2 cellular contexts compared by ENCODE assay signal in the genomic region with DNA sequence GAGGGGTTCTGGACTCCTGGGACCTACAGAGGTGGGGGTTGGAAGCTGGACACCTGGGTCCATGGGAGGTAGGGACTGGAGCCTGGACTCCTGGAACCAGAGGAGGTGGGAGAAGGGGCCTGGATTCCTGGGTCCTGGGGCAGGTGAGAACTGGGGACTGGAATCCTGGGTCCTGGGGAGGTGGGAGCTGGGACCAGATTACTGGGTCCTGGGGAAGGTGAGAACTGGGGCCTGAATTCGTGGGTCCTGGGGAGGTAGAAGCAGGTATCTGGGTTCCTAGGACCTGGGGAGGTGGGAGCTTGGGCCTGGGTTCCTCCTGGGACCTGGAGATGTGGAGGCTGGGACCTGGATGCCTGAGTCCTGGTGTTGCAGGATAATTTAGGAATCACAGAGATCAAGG.
TF ChIP-seq lines count a peak whose summit lies in the region.

No MANE protein-coding gene starts in this region.

TF ChIP-seq in GM23338, 12 proteins besides CTCF, POLR2A, EP300 and RAD21 (continues in another document):
- no peak for TF ChIP-seq EZH2phosphoT487 (IDR thresholded peaks at IDR 0.05; ENCODE audit: unreplicated experiment)
- no peak for TF ChIP-seq CREB1 (CRISPR knock-in tag; IDR thresholded peaks at IDR 0.05; ENCODE audit: low read depth)
- TF ChIP-seq STAT1 (IDR thresholded peaks at IDR 0.05; ENCODE audit: unreplicated experiment) = no peak
- TF ChIP-seq, protein P1, sequence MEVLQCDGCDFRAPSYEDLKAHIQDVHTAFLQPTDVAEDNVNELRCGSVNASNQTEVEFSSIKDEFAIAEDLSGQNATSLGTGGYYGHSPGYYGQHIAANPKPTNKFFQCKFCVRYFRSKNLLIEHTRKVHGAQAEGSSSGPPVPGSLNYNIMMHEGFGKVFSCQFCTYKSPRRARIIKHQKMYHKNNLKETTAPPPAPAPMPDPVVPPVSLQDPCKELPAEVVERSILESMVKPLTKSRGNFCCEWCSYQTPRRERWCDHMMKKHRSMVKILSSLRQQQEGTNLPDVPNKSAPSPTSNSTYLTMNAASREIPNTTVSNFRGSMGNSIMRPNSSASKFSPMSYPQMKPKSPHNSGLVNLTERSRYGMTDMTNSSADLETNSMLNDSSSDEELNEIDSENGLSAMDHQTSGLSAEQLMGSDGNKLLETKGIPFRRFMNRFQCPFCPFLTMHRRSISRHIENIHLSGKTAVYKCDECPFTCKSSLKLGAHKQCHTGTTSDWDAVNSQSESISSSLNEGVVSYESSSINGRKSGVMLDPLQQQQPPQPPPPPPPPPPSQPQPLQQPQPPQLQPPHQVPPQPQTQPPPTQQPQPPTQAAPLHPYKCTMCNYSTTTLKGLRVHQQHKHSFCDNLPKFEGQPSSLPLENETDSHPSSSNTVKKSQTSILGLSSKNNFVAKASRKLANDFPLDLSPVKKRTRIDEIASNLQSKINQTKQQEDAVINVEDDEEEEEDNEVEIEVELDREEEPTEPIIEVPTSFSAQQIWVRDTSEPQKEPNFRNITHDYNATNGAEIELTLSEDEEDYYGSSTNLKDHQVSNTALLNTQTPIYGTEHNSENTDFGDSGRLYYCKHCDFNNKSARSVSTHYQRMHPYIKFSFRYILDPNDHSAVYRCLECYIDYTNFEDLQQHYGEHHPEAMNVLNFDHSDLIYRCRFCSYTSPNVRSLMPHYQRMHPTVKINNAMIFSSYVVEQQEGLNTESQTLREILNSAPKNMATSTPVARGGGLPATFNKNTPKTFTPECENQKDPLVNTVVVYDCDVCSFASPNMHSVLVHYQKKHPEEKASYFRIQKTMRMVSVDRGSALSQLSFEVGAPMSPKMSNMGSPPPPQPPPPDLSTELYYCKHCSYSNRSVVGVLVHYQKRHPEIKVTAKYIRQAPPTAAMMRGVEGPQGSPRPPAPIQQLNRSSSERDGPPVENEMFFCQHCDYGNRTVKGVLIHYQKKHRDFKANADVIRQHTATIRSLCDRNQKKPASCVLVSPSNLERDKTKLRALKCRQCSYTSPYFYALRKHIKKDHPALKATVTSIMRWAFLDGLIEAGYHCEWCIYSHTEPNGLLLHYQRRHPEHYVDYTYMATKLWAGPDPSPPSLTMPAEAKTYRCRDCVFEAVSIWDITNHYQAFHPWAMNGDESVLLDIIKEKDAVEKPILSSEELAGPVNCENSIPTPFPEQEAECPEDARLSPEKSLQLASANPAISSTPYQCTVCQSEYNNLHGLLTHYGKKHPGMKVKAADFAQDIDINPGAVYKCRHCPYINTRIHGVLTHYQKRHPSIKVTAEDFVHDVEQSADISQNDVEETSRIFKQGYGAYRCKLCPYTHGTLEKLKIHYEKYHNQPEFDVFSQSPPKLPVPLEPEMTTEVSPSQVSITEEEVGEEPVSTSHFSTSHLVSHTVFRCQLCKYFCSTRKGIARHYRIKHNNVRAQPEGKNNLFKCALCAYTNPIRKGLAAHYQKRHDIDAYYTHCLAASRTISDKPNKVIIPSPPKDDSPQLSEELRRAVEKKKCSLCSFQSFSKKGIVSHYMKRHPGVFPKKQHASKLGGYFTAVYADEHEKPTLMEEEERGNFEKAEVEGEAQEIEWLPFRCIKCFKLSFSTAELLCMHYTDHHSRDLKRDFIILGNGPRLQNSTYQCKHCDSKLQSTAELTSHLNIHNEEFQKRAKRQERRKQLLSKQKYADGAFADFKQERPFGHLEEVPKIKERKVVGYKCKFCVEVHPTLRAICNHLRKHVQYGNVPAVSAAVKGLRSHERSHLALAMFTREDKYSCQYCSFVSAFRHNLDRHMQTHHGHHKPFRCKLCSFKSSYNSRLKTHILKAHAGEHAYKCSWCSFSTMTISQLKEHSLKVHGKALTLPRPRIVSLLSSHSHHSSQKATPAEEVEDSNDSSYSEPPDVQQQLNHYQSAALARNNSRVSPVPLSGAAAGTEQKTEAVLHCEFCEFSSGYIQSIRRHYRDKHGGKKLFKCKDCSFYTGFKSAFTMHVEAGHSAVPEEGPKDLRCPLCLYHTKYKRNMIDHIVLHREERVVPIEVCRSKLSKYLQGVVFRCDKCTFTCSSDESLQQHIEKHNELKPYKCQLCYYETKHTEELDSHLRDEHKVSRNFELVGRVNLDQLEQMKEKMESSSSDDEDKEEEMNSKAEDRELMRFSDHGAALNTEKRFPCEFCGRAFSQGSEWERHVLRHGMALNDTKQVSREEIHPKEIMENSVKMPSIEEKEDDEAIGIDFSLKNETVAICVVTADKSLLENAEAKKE (CRISPR knock-in tag; IDR thresholded peaks at IDR 0.05) = no peak
- TF ChIP-seq ZNF114 (CRISPR knock-in tag; IDR thresholded peaks at IDR 0.05) = no peak
- TF ChIP-seq, protein P2, sequence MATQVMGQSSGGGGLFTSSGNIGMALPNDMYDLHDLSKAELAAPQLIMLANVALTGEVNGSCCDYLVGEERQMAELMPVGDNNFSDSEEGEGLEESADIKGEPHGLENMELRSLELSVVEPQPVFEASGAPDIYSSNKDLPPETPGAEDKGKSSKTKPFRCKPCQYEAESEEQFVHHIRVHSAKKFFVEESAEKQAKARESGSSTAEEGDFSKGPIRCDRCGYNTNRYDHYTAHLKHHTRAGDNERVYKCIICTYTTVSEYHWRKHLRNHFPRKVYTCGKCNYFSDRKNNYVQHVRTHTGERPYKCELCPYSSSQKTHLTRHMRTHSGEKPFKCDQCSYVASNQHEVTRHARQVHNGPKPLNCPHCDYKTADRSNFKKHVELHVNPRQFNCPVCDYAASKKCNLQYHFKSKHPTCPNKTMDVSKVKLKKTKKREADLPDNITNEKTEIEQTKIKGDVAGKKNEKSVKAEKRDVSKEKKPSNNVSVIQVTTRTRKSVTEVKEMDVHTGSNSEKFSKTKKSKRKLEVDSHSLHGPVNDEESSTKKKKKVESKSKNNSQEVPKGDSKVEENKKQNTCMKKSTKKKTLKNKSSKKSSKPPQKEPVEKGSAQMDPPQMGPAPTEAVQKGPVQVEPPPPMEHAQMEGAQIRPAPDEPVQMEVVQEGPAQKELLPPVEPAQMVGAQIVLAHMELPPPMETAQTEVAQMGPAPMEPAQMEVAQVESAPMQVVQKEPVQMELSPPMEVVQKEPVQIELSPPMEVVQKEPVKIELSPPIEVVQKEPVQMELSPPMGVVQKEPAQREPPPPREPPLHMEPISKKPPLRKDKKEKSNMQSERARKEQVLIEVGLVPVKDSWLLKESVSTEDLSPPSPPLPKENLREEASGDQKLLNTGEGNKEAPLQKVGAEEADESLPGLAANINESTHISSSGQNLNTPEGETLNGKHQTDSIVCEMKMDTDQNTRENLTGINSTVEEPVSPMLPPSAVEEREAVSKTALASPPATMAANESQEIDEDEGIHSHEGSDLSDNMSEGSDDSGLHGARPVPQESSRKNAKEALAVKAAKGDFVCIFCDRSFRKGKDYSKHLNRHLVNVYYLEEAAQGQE (IDR thresholded peaks at IDR 0.05; ENCODE audit: unreplicated experiment) = no peak
- TF ChIP-seq JUNB (IDR thresholded peaks at IDR 0.05; ENCODE audit: unreplicated experiment) = no peak
- TF ChIP-seq EZH2 (IDR thresholded peaks at IDR 0.05; ENCODE audit: low read depth, unreplicated experiment) = no peak
- TF ChIP-seq NANOG (IDR thresholded peaks at IDR 0.05; ENCODE audit: borderline replicate concordance) = no peak
- TF ChIP-seq ZNF331 (CRISPR knock-in tag; IDR thresholded peaks at IDR 0.05; ENCODE audit: low read depth) = no peak
- no peak for TF ChIP-seq POLR2AphosphoS5 (IDR thresholded peaks at IDR 0.05; ENCODE audit: low read depth)

TF ChIP-seq in H1, 55 proteins besides CTCF, POLR2A, EP300 and RAD21:
- TF ChIP-seq, protein P3, sequence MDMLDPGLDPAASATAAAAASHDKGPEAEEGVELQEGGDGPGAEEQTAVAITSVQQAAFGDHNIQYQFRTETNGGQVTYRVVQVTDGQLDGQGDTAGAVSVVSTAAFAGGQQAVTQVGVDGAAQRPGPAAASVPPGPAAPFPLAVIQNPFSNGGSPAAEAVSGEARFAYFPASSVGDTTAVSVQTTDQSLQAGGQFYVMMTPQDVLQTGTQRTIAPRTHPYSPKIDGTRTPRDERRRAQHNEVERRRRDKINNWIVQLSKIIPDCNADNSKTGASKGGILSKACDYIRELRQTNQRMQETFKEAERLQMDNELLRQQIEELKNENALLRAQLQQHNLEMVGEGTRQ (IDR thresholded peaks at IDR 0.05; ENCODE audit: low read length) = no peak
- TF ChIP-seq EZH2 (IDR thresholded peaks at IDR 0.05; ENCODE audit: low read depth, low read length, severe bottlenecking) = no peak
- TF ChIP-seq SIRT6 (IDR thresholded peaks at IDR 0.05; ENCODE audit: low read length) = no peak
- TF ChIP-seq SAP30 (IDR thresholded peaks at IDR 0.05; ENCODE audit: insufficient read depth, insufficient replicate concordance, low read length) = no peak
- no peak for TF ChIP-seq GABPA (IDR thresholded peaks at IDR 0.05; ENCODE audit: borderline replicate concordance, insufficient read depth, low read length)
- no peak for TF ChIP-seq EGR1 (IDR thresholded peaks at IDR 0.05; ENCODE audit: borderline replicate concordance, low read depth, low read length)
- TF ChIP-seq BACH1 (IDR thresholded peaks at IDR 0.05; ENCODE audit: low read length) = no peak
- TF ChIP-seq BCL11A (IDR thresholded peaks at IDR 0.05; ENCODE audit: low read depth in 2 of 2, low read length in 2 of 2) = no peak
- no peak for TF ChIP-seq RBBP5 (IDR thresholded peaks at IDR 0.05; ENCODE audit: borderline replicate concordance, low read depth, low read length)
- no peak for TF ChIP-seq GTF2F1 (IDR thresholded peaks at IDR 0.05; ENCODE audit: borderline replicate concordance, low read depth, low read length)
- TF ChIP-seq, protein P4, sequence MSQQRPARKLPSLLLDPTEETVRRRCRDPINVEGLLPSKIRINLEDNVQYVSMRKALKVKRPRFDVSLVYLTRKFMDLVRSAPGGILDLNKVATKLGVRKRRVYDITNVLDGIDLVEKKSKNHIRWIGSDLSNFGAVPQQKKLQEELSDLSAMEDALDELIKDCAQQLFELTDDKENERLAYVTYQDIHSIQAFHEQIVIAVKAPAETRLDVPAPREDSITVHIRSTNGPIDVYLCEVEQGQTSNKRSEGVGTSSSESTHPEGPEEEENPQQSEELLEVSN (IDR thresholded peaks at IDR 0.05) = no peak
- no peak for TF ChIP-seq SUZ12 (IDR thresholded peaks at IDR 0.05; ENCODE audit: low read length)
- TF ChIP-seq CBX5 (IDR thresholded peaks at IDR 0.05; ENCODE audit: low read depth, low read length) = no peak
- TF ChIP-seq SP2 (IDR thresholded peaks at IDR 0.05; ENCODE audit: low read length) = no peak
- TF ChIP-seq SIN3A (conservative IDR thresholded peaks at IDR 0.05 in 1 of 2, IDR thresholded peaks at IDR 0.05 in 1 of 2; ENCODE audit: low read depth in 1 of 2, low read length in 2 of 2) = no peak
- TF ChIP-seq JUN (IDR thresholded peaks at IDR 0.05; ENCODE audit: low read depth, low read length) = no peak
- no peak for TF ChIP-seq CBX8 (IDR thresholded peaks at IDR 0.05; ENCODE audit: borderline replicate concordance, low read depth, low read length)
- no peak for TF ChIP-seq SP4 (IDR thresholded peaks at IDR 0.05; ENCODE audit: low read length)
- no peak for TF ChIP-seq KDM4A (IDR thresholded peaks at IDR 0.05; ENCODE audit: low read depth, low read length, severe bottlenecking)
- no peak for TF ChIP-seq POLR2AphosphoS5 (IDR thresholded peaks at IDR 0.05; ENCODE audit: low read depth, low read length)
